Comparison of ENCODE assay signal across 8 cellular contexts in the genomic region with DNA sequence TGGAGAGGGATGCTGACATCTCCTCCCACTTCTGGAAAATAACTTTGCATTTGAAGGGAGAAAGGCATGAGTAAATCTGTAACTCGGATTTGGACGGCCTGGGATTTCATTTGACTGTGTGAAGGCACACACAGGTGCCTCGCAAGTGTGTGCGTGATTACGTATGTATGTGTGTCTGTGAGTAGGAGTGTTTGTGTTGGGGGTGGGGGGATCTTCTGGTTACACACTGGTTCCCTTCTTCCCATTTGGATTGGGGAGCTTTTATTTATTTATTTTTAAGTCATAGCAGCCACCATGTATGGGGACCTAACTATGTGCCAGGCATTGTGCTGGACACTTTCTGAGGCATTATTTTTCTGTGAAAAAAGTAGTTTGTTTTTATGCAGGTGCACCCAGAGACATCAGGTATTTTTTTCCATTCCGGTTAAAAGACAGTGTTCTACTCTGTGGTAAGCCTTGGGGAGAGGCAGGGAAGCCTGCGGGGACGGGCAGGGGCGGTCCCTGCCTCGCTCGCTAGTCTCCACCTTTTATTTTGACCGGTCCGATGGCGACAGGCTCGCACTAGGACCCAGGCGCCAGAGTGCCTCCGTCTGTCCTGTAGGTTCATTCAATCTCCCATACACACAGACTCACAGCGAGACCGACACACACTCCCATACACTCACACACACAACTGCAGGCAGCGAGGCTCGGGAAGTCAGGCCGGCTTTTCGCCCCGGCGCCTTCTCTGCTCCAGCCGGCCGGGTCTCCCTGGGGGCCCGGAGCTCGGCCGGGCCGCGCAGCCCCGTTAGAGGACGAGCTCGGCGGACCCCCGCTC. TPM values are rescaled to one million over a fixed set of nuclear protein-coding genes. Genes with fewer than 3 reads are reported as not detected.
DNase-seq lines count a peak whose midpoint lies in the region; ATAC-seq, FAIRE-seq and TF ChIP-seq lines count a peak whose summit lies in the region.

MXI1 (plus strand) TSS at position 618 of the 817 bp plus-strand sequence. CDS start 204 bp downstream, outside the sequence.

- H3K27me3 Mint-ChIP-seq in glutamatergic neuron (ENCODE audit: unreplicated experiment) = peaks cover 27% of the 10 kb centered on the region

- H3K9ac ChIP-seq in adipocyte (ENCODE audit: low read length) = peak within 1 kb of the TSS; percentile 76

- peak; percentile 40 for FAIRE-seq in RCC 7860 (lab: Jason Lieb, UNC)

- no peaks in the 10 kb centered on the region for H3K9me3 ChIP-seq in adipocyte (ENCODE audit: control insufficient read depth, low read length)
- no peaks in the 10 kb centered on the region for H3K9me3 ChIP-seq in neuron (ENCODE audit: low read length)

- H3K4me3 Mint-ChIP-seq in glutamatergic neuron (ENCODE audit: unreplicated experiment) = peak within 1 kb of the TSS; percentile 97

- H3K27me3 ChIP-seq in adipocyte (replicated peaks; ENCODE audit: control insufficient read depth, insufficient read depth, low read length) (peaks cover 8% of the 10 kb centered on the region), neuron (ENCODE audit: insufficient read depth, low read length) (peaks cover 19% of the 10 kb centered on the region)

- H3K4me3 ChIP-seq in adipocyte (ENCODE audit: low read length) (peak within 1 kb of the TSS; percentile 89), neuron (ENCODE audit: low read length) (peak within 1 kb of the TSS; percentile 92)

- TF ChIP-seq CTCF in glutamatergic neuron (IDR thresholded peaks at IDR 0.05; ENCODE audit: partially characterized antibody, unreplicated experiment) = no peak

- peaks cover 10% of the 10 kb centered on the region for H3K4me1 ChIP-seq in adipocyte (ENCODE audit: control insufficient read depth, insufficient read depth, low read length)
- peaks cover 25% of the 10 kb centered on the region for H3K4me1 ChIP-seq in neuron (ENCODE audit: insufficient read depth, low read length)

- DNase-seq in EL = peak; percentile 80
- DNase-seq in HPDE6-E6E7 (ENCODE audit: extremely low spot score) = peak; percentile 57
- DNase-seq in RCC 7860 (ENCODE audit: low spot score) = peak; percentile 68
- DNase-seq in adipocyte (ENCODE audit: low read depth) = peak; percentile 88
- peak; percentile 79 for DNase-seq in glutamatergic neuron
- DNase-seq in COR-L47 (lab: John Stamatoyannopoulos, UW) = no peak

- peaks cover 24% of the 10 kb centered on the region for H3K9me3 Mint-ChIP-seq in glutamatergic neuron (ENCODE audit: unreplicated experiment)

- H2AFZ ChIP-seq in neuron (ENCODE audit: low read depth, low read length) = peak within 1 kb of the TSS; percentile 26

- ATAC-seq in GM21515 (IDR thresholded peaks at IDR 0.05; ENCODE audit: unreplicated experiment) = peak; percentile 59

- peak within 1 kb of the TSS; percentile 94 for H3K27ac Mint-ChIP-seq in glutamatergic neuron (ENCODE audit: unreplicated experiment)

- no peaks in the 10 kb centered on the region for H3K36me3 Mint-ChIP-seq in glutamatergic neuron (ENCODE audit: unreplicated experiment)

- H3K36me3 ChIP-seq in adipocyte (ENCODE audit: control insufficient read depth, insufficient read depth, low read length, severe bottlenecking) = no peaks in the 10 kb centered on the region
- H3K36me3 ChIP-seq in neuron (ENCODE audit: insufficient read depth, low read length) = no peaks in the 10 kb centered on the region

- H3K4me1 Mint-ChIP-seq in glutamatergic neuron (ENCODE audit: low read depth, unreplicated experiment) = peaks cover 11% of the 10 kb centered on the region

RNA-seq across cellular contexts. Expression of gene MXI1, which starts in this region (rescaled TPM):
- total RNA-seq in glutamatergic neuron (ENCODE audit: unreplicated experiment) = 48.1 TPM
